ENCODE assay signal across 9 cellular contexts in genomic region chr21:30194701-30195299, GRCh38. TPM values are rescaled to one million over a fixed set of nuclear protein-coding genes. Genes with fewer than 3 reads are reported as not detected.
DNase-seq lines count a peak whose midpoint lies in the region; ATAC-seq and TF ChIP-seq lines count a peak whose summit lies in the region.
"Had no signal": no experiment of that assay in that cellular context is flagged by ENCODE, and none has a peak within 500 bp of the region (broad histone marks: within the 10 kb centered on the region; RNA-seq: fewer than 3 reads in every experiment).

No MANE protein-coding gene starts in this region.

- 17 to 32% methylated on average over 2 of the region's 2 CpGs for WGBS in transverse colon (ENCODE audit: low coverage in 1 of 2), 2 donors

- intact Hi-C loops in transverse colon (cut with DNase I; ENCODE audit: low total_unique reads): no loop called here
- intact Hi-C loops in uterus (cut with DNase I; ENCODE audit: low total_unique reads): no loop called here

- H3K9me3 Mint-ChIP-seq in natural killer cell treated with Interleukin-12 subunit alpha and Interleukin-12 subunit beta and Interleukin-15 and Interleukin-18, amount 100 ng/mL, for 72 hours: peaks cover 16% of the 10 kb centered on the region
- H3K9me3 Mint-ChIP-seq: T-helper 1 cell treated with Interleukin-12 subunit alpha and Interleukin-12 subunit beta and Interleukin-4 antibody, amounts not matched to agents 30 μg/mL and 1 μg/mL, for 36 hours had no signal

- no peak for TF ChIP-seq EP300 in transverse colon (IDR thresholded peaks at IDR 0.05; ENCODE audit: low read depth)

- H3K4me1 Mint-ChIP-seq in natural killer cell treated with Interleukin-12 subunit alpha and Interleukin-12 subunit beta and Interleukin-15 and Interleukin-18, amount 100 ng/mL, for 72 hours (ENCODE audit: low read depth in 2 of 2): no peaks in the 10 kb centered on the region

- DNase-seq in KBM-7 (peak; percentile 36), RPMI7951 (ENCODE audit: low read depth) (peak; percentile 6), fibroblast of the conjunctiva (ENCODE audit: low read depth) (peak; percentile 20), transverse colon (no peak), uterus (no peak)
- no peak for DNase-seq in natural killer cell treated with Interleukin-12 subunit alpha and Interleukin-12 subunit beta and Interleukin-15 and Interleukin-18, amount 100 ng/mL, for 72 hours (ENCODE audit: low spot score)

- H3K4me3 ChIP-seq in transverse colon (no peak overlapping the region), uterus (no peak overlapping the region)

- H3K27me3 Mint-ChIP-seq in natural killer cell treated with Interleukin-12 subunit alpha and Interleukin-12 subunit beta and Interleukin-15 and Interleukin-18, amount 100 ng/mL, for 72 hours: no peaks in the 10 kb centered on the region

- H3K9me3 ChIP-seq in transverse colon: no peaks in the 10 kb centered on the region
- no peaks in the 10 kb centered on the region for H3K9me3 ChIP-seq in uterus

- H3K36me3 Mint-ChIP-seq in natural killer cell treated with Interleukin-12 subunit alpha and Interleukin-12 subunit beta and Interleukin-15 and Interleukin-18, amount 100 ng/mL, for 72 hours: no peaks in the 10 kb centered on the region

- H3K4me3 Mint-ChIP-seq in natural killer cell treated with Interleukin-12 subunit alpha and Interleukin-12 subunit beta and Interleukin-15 and Interleukin-18, amount 100 ng/mL, for 72 hours: no peak overlapping the region
- H3K4me3 Mint-ChIP-seq: T-helper 1 cell treated with Interleukin-12 subunit alpha and Interleukin-12 subunit beta and Interleukin-4 antibody, amounts not matched to agents 30 μg/mL and 1 μg/mL, for 36 hours had no signal

- H3K4me1 ChIP-seq in transverse colon (peaks cover 0 to 11% (median 2%) of the 10 kb centered on the region in 4 donors), uterus (no peaks in the 10 kb centered on the region)

- H3K27ac ChIP-seq in transverse colon (no peak overlapping the region), uterus (no peak overlapping the region)

- H3K27me3 ChIP-seq in transverse colon: no peaks in the 10 kb centered on the region
- H3K27me3 ChIP-seq in uterus: no peaks in the 10 kb centered on the region

- in situ Hi-C loops in KBM-7 (cut with MboI; ENCODE audit: low pct_unique_long_range_greater_than_20kb, low sequenced_read_pairs): no loop called here
- in situ Hi-C loops in transverse colon (cut with MboI; ENCODE audit: low pct_ligation_motif_present in 1 of 4, low pct_unique_long_range_greater_than_20kb in 1 of 4, low sequenced_read_pairs in 3 of 4): no loop called here

- ATAC-seq in HG03196 (IDR thresholded peaks at IDR 0.05; ENCODE audit: unreplicated experiment): no peak
- ATAC-seq in natural killer cell treated with Interleukin-12 subunit alpha and Interleukin-12 subunit beta and Interleukin-15 and Interleukin-18, amount 100 ng/mL, for 72 hours: no peak

- TF ChIP-seq POLR2A in transverse colon (IDR thresholded peaks at IDR 0.05): no peak
- no peak for TF ChIP-seq POLR2A in uterus (IDR thresholded peaks at IDR 0.05)

- TF ChIP-seq CTCF in GM12873 (IDR thresholded peaks at IDR 0.05; ENCODE audit: insufficient read depth, low read depth, low read length, missing control alignments): peak; percentile 52
- peak; percentile 37 to 59 (median 52) for TF ChIP-seq CTCF in transverse colon (IDR thresholded peaks at IDR 0.05)
- no peak for TF ChIP-seq CTCF in uterus (IDR thresholded peaks at IDR 0.05)

- no peak overlapping the region for H3K27ac Mint-ChIP-seq in natural killer cell treated with Interleukin-12 subunit alpha and Interleukin-12 subunit beta and Interleukin-15 and Interleukin-18, amount 100 ng/mL, for 72 hours
- H3K27ac Mint-ChIP-seq: T-helper 1 cell treated with Interleukin-12 subunit alpha and Interleukin-12 subunit beta and Interleukin-4 antibody, amounts not matched to agents 30 μg/mL and 1 μg/mL, for 36 hours had no signal

- H3K36me3 ChIP-seq in transverse colon: no peaks in the 10 kb centered on the region
- H3K36me3 ChIP-seq in uterus: no peaks in the 10 kb centered on the region

RNA-seq across cellular contexts. Expression of gene CLDN8, which starts 21.1 kb away (rescaled TPM):
- not detected in 2 replicates for total RNA-seq in RPMI7951 (2014; rRNA removed; shearing (Covaris generic))
- total RNA-seq in transverse colon (100 to 1,000 TPM in 1 of 4 donors, 10 to 100 TPM in 3; 13.5 to 107 (median 33.2) TPM), uterus (not detected)
- total RNA-seq in natural killer cell treated with Interleukin-12 subunit alpha and Interleukin-12 subunit beta and Interleukin-15 and Interleukin-18, amount 100 ng/mL, for 72 hours: not detected

RNA-seq across cellular contexts. Expression of gene CLDN17, which starts 28.2 kb away (rescaled TPM):
- total RNA-seq in RPMI7951 (2014; rRNA removed; shearing (Covaris generic)): not detected in 2 replicates
- 1 to 10 TPM in 1 of 4 donors, not detected in 3; 3.0 TPM for total RNA-seq in transverse colon
- total RNA-seq in uterus: not detected
- not detected for total RNA-seq in natural killer cell treated with Interleukin-12 subunit alpha and Interleukin-12 subunit beta and Interleukin-15 and Interleukin-18, amount 100 ng/mL, for 72 hours

Comparison
In these comparisons a context has a peak if more than half of its experiments do, and no peak if none do; other contexts are left out.
1. CTCF ChIP-seq: peak in GM12873 (single experiment) and transverse colon (5 of 5); none in uterus (0 of 4).
2. DNase-seq: peak in KBM-7 (single experiment), RPMI7951 (single experiment) and fibroblast of the conjunctiva (single experiment); none in transverse colon (single experiment), uterus (0 of 2) and natural killer cell treated with Interleukin-12 subunit alpha and Interleukin-12 subunit beta and Interleukin-15 and Interleukin-18, amount 100 ng/mL, for 72 hours (single experiment).
3. RNA of gene CLDN8, which starts 21.1 kb away (total RNA-seq): 13.5 to 107 TPM in transverse colon; not detected in RPMI7951, not detected in uterus and not detected in natural killer cell treated with Interleukin-12 subunit alpha and Interleukin-12 subunit beta and Interleukin-15 and Interleukin-18, amount 100 ng/mL, for 72 hours; every median in the first group is over 10 times any median in the second.